ENCODE assay signal across 27 cellular contexts in genomic region chr13:64884976-64885375, GRCh38.
"Had no signal": no experiment of that assay in that cellular context is flagged by ENCODE, and none has a peak within 500 bp of the region (broad histone marks: within the 10 kb centered on the region; RNA-seq: fewer than 3 reads in every experiment).

No MANE protein-coding gene starts in this region.

- H3K27me3 ChIP-seq: brain microvascular endothelial cell, Peyer's patch, SJSA1 had no signal

- H3K4me1 ChIP-seq: Peyer's patch, SJSA1 had no signal

- H3K36me3 ChIP-seq: brain microvascular endothelial cell, Peyer's patch, SJSA1, WERI-Rb-1 had no signal

- H3K27ac ChIP-seq: brain microvascular endothelial cell, Peyer's patch, SJSA1, WERI-Rb-1 had no signal

- DNase-seq: activated CD4-positive, alpha-beta memory T cell treated with anti-CD3 and anti-CD28 coated beads, Interleukin-2, amount 10 ng/mL, durations not matched to agents 7 days and 5 days; activated CD4-positive, alpha-beta T cell treated with anti-CD3 and anti-CD28 coated beads for 1 hour; activated CD4-positive, alpha-beta T cell treated with anti-CD3 and anti-CD28 coated beads for 48 hours; activated CD4-positive, CD25-positive, alpha-beta regulatory T cell; activated CD8-positive, alpha-beta memory T cell treated with anti-CD3 and anti-CD28 coated beads for 24 hours; activated CD8-positive, alpha-beta memory T cell treated with anti-CD3 and anti-CD28 coated beads, Interleukin-2, amount 10 ng/mL, durations not matched to agents 7 days and 5 days; activated CD8-positive, alpha-beta memory T cell treated with anti-CD3 and anti-CD28 coated beads, Interleukin-2, amount 50 U/mL, for 48 hours; activated effector memory CD4-positive, alpha-beta T cell treated with Interleukin-2 at 50 U/mL for 16 hours; activated naive CD4-positive, alpha-beta T cell treated with anti-CD3 and anti-CD28 coated beads, Interleukin-2, amount 10 ng/mL, durations not matched to agents 7 days and 5 days; activated naive CD8-positive, alpha-beta T cell treated with anti-CD3 and anti-CD28 coated beads, Interleukin-2, amount 50 U/mL, for 24 hours; activated T-cell treated with anti-CD3 and anti-CD28 coated beads, Interleukin-2, amount 50 U/mL, for 48 hours; amniotic stem cell; aorta; brain microvascular endothelial cell; central memory CD4-positive, alpha-beta T cell; NCI-H1092 treated with DMSO at 0.1 percent for 48 hours; NCI-H1417 treated with DMSO at 0.1 percent for 48 hours; NCI-H187 treated with DMSO at 0.1 percent for 48 hours; NCI-H2081; NCI-H345; NCI-H524 treated with DMSO at 0.1 percent for 48 hours; Peyer's patch; RPMI8226; SHP77 treated with DMSO at 0.1 percent for 48 hours; T1000; WERI-Rb-1 had no signal

- H3K4me3 ChIP-seq: Peyer's patch, SJSA1 had no signal

- H3K9me3 ChIP-seq: Peyer's patch, SJSA1 had no signal

- ATAC-seq: activated CD8-positive, alpha-beta memory T cell treated with anti-CD3 and anti-CD28 coated beads, Interleukin-2, amount 10 ng/mL, durations not matched to agents 7 days and 5 days; activated naive CD8-positive, alpha-beta T cell treated with anti-CD3 and anti-CD28 coated beads, Interleukin-2, amount 50 U/mL, for 24 hours had no signal
